Comparison of ENCODE assay signal across 21 cellular contexts in genomic region chr13:40247845-40248244, GRCh38.
DNase-seq lines count a peak whose midpoint lies in the region; ATAC-seq and TF ChIP-seq lines count a peak whose summit lies in the region.
"Had no signal": no experiment of that assay in that cellular context is flagged by ENCODE, and none has a peak within 500 bp of the region (broad histone marks: within the 10 kb centered on the region; RNA-seq: fewer than 3 reads in every experiment).

No MANE protein-coding gene starts in this region.

- no peak for TF ChIP-seq CTCF in foreskin fibroblast (IDR thresholded peaks at IDR 0.05; ENCODE audit: low read depth, low read length)

- DNase-seq in stimulated activated CD4-positive, alpha-beta T cell treated with anti-CD3 and anti-CD28 coated beads, Interleukin-4, amount 100 ng/mL, for 24 hours: peak; percentile 31
- no peak for DNase-seq in stimulated activated CD4-positive, alpha-beta T cell treated with anti-CD3 and anti-CD28 coated beads, Interleukin-4, amount 100 ng/mL, for 1 hour
- DNase-seq in activated T-helper 2 cell treated with anti-CD3 and anti-CD28 coated beads, Interferon-gamma antibody, Interleukin-2, Interleukin-4, amounts not matched to agents 10 μg/mL and 5 μg/mL and 100 μg/mL, durations not matched to agents 14 hours and 24 hours and 36 hours (ENCODE audit: low spot score): no peak
- DNase-seq in foreskin fibroblast: peak; percentile 25 to 35
- DNase-seq in central memory CD4-positive, alpha-beta T cell: no peak
- DNase-seq in sciatic nerve (ENCODE audit: low spot score): no peak
- no peak for DNase-seq in GOT3 (lab: John Stamatoyannopoulos, UW)
- DNase-seq: activated CD4-positive, alpha-beta T cell treated with anti-CD3 and anti-CD28 coated beads, Interleukin-2, amount 10 ng/mL, durations not matched to agents 24 days and 14 days; amniotic stem cell; COR-L47; heart left ventricle; left ventricle myocardium inferior; mucosa of descending colon; NCI-H2029; NCI-H510A; SW 1271; thyroid gland had no signal

- intact Hi-C loops in activated T-helper 2 cell treated with anti-CD3 and anti-CD28 coated beads, Interferon-gamma antibody, Interleukin-2, Interleukin-4, amounts not matched to agents 10 μg/mL and 5 μg/mL and 100 μg/mL, durations not matched to agents 14 hours and 24 hours and 36 hours (cut with micrococcal nuclease): no loop called here
- intact Hi-C loops in sciatic nerve (cut with DNase I): no loop called here

- peaks cover 8% of the 10 kb centered on the region for H3K36me3 Mint-ChIP-seq in activated T-helper 2 cell treated with anti-CD3 and anti-CD28 coated beads, Interferon-gamma antibody, Interleukin-2, Interleukin-4, amounts not matched to agents 10 μg/mL and 5 μg/mL and 100 μg/mL, durations not matched to agents 14 hours and 24 hours and 36 hours (ENCODE audit: low read depth)
- H3K36me3 Mint-ChIP-seq: neural progenitor cell had no signal

- no peak overlapping the region for H3K4me3 ChIP-seq in foreskin fibroblast (ENCODE audit: low read depth in 1 of 2, low read length in 2 of 2)
- H3K4me3 ChIP-seq: esophagus muscularis mucosa, heart left ventricle, left ventricle myocardium inferior, mucosa of descending colon, neural progenitor cell, prostate gland, smooth muscle cell, thyroid gland had no signal

- no peaks in the 10 kb centered on the region for H3K27me3 Mint-ChIP-seq in activated T-helper 2 cell treated with anti-CD3 and anti-CD28 coated beads, Interferon-gamma antibody, Interleukin-2, Interleukin-4, amounts not matched to agents 10 μg/mL and 5 μg/mL and 100 μg/mL, durations not matched to agents 14 hours and 24 hours and 36 hours (ENCODE audit: low read depth)
- H3K27me3 Mint-ChIP-seq: activated CD4-positive, alpha-beta T cell treated with anti-CD3 and anti-CD28 coated beads, Interleukin-2, amount 10 ng/mL, durations not matched to agents 24 days and 14 days had no signal

- peak overlapping the region; percentile 12 for H3K27ac Mint-ChIP-seq in activated T-helper 2 cell treated with anti-CD3 and anti-CD28 coated beads, Interferon-gamma antibody, Interleukin-2, Interleukin-4, amounts not matched to agents 10 μg/mL and 5 μg/mL and 100 μg/mL, durations not matched to agents 14 hours and 24 hours and 36 hours
- H3K27ac Mint-ChIP-seq: activated CD4-positive, alpha-beta T cell treated with anti-CD3 and anti-CD28 coated beads, Interleukin-2, amount 10 ng/mL, durations not matched to agents 24 days and 14 days; neural progenitor cell had no signal

- ATAC-seq in sciatic nerve: no peak
- ATAC-seq: mucosa of descending colon had no signal

- peaks cover 31% of the 10 kb centered on the region for H3K4me1 Mint-ChIP-seq in activated T-helper 2 cell treated with anti-CD3 and anti-CD28 coated beads, Interferon-gamma antibody, Interleukin-2, Interleukin-4, amounts not matched to agents 10 μg/mL and 5 μg/mL and 100 μg/mL, durations not matched to agents 14 hours and 24 hours and 36 hours (ENCODE audit: low read depth)
- H3K4me1 Mint-ChIP-seq: neural progenitor cell had no signal

- H3K9me3 Mint-ChIP-seq in activated T-helper 2 cell treated with anti-CD3 and anti-CD28 coated beads, Interferon-gamma antibody, Interleukin-2, Interleukin-4, amounts not matched to agents 10 μg/mL and 5 μg/mL and 100 μg/mL, durations not matched to agents 14 hours and 24 hours and 36 hours: peaks cover 29% of the 10 kb centered on the region

- H3K4me3 Mint-ChIP-seq in activated T-helper 2 cell treated with anti-CD3 and anti-CD28 coated beads, Interferon-gamma antibody, Interleukin-2, Interleukin-4, amounts not matched to agents 10 μg/mL and 5 μg/mL and 100 μg/mL, durations not matched to agents 14 hours and 24 hours and 36 hours (ENCODE audit: low read depth): no peak overlapping the region
- H3K4me3 Mint-ChIP-seq: activated CD4-positive, alpha-beta T cell treated with anti-CD3 and anti-CD28 coated beads, Interleukin-2, amount 10 ng/mL, durations not matched to agents 24 days and 14 days; neural progenitor cell had no signal

Comparison
In these comparisons a context has a peak if more than half of its experiments do, and no peak if none do; other contexts are left out.
1. DNase-seq: peak in stimulated activated CD4-positive, alpha-beta T cell treated with anti-CD3 and anti-CD28 coated beads, Interleukin-4, amount 100 ng/mL, for 24 hours (single experiment) and foreskin fibroblast (2 of 2); none in stimulated activated CD4-positive, alpha-beta T cell treated with anti-CD3 and anti-CD28 coated beads, Interleukin-4, amount 100 ng/mL, for 1 hour (single experiment), activated T-helper 2 cell treated with anti-CD3 and anti-CD28 coated beads, Interferon-gamma antibody, Interleukin-2, Interleukin-4, amounts not matched to agents 10 μg/mL and 5 μg/mL and 100 μg/mL, durations not matched to agents 14 hours and 24 hours and 36 hours (single experiment), central memory CD4-positive, alpha-beta T cell (single experiment), sciatic nerve (single experiment) and GOT3 (single experiment).